25 cellular contexts compared by ENCODE assay signal in genomic region chr5:176501333-176501732, GRCh38. TPM values are rescaled to one million over a fixed set of nuclear protein-coding genes. Genes with fewer than 3 reads are reported as not detected.
DNase-seq lines count a peak whose midpoint lies in the region; ATAC-seq lines count a peak whose summit lies in the region.
"Had no signal": no experiment of that assay in that cellular context is flagged by ENCODE, and none has a peak within 500 bp of the region (broad histone marks: within the 10 kb centered on the region; RNA-seq: fewer than 3 reads in every experiment).

No MANE protein-coding gene starts in this region.

- no peaks in the 10 kb centered on the region for H3K27me3 ChIP-seq in adipocyte (replicated peaks; ENCODE audit: control insufficient read depth, insufficient read depth, low read length)
- H3K27me3 ChIP-seq in skeletal muscle satellite cell (ENCODE audit: control insufficient read depth, insufficient read depth, low read length): no peaks in the 10 kb centered on the region
- H3K27me3 ChIP-seq: body of pancreas, dorsolateral prefrontal cortex, esophagus squamous epithelium, upper lobe of left lung had no signal

- H3K9me3 ChIP-seq in adipocyte (ENCODE audit: control insufficient read depth, low read length) (no peaks in the 10 kb centered on the region), skeletal muscle satellite cell (replicated peaks; ENCODE audit: low read length) (no peaks in the 10 kb centered on the region)
- H3K9me3 ChIP-seq: body of pancreas, esophagus squamous epithelium, upper lobe of left lung had no signal

- H3K4me3 ChIP-seq in adipocyte (ENCODE audit: low read length) (no peak overlapping the region), skeletal muscle satellite cell (ENCODE audit: low read length) (no peak overlapping the region)
- H3K4me3 ChIP-seq: body of pancreas, dorsolateral prefrontal cortex, esophagus squamous epithelium, upper lobe of left lung had no signal

- H3K36me3 ChIP-seq in adipocyte (ENCODE audit: control insufficient read depth, insufficient read depth, low read length, severe bottlenecking) (peaks cover 62% of the 10 kb centered on the region), skeletal muscle satellite cell (ENCODE audit: insufficient read depth, low read length) (peaks cover 52% of the 10 kb centered on the region)

- peaks cover 30% of the 10 kb centered on the region for H3K4me1 ChIP-seq in adipocyte (ENCODE audit: control insufficient read depth, insufficient read depth, low read length)
- peaks cover 29% of the 10 kb centered on the region for H3K4me1 ChIP-seq in skeletal muscle satellite cell (ENCODE audit: control insufficient read depth, insufficient read depth, low read length)
- H3K4me1 ChIP-seq: body of pancreas, upper lobe of left lung had no signal

- peak overlapping the region; percentile 12 for H3K4me2 ChIP-seq in skeletal muscle satellite cell (ENCODE audit: low read length)

- no peak for ATAC-seq in HG03521 (IDR thresholded peaks at IDR 0.05; ENCODE audit: unreplicated experiment)
- ATAC-seq: activated CD4-positive, alpha-beta T cell treated with anti-CD3 and anti-CD28 coated beads for 36 hours; body of pancreas; left lobe of liver; stimulated activated naive CD8-positive, alpha-beta T cell treated with anti-CD3 and anti-CD28 coated beads, Interleukin-15, Interleukin-2, amounts not matched to agents 100 U/mL and 50 U/mL, for 24 hours had no signal

- DNase-seq in GM04503 (ENCODE audit: low read depth): peak; percentile 89
- peak; percentile 86 for DNase-seq in adipocyte (ENCODE audit: low read depth)
- DNase-seq in fibroblast of peridontal ligament (ENCODE audit: extremely low read depth): peak; percentile 95
- DNase-seq in NCI-H2227 treated with DMSO at 0.1 percent for 48 hours (lab: John Stamatoyannopoulos, UW): no peak
- no peak for DNase-seq in DMS79 treated with DMSO at 0.1 percent for 48 hours (lab: John Stamatoyannopoulos, UW)
- DNase-seq in medulla oblongata (ENCODE audit: extremely low spot score): no peak
- DNase-seq: activated CD4-positive, alpha-beta T cell treated with anti-CD3 and anti-CD28 coated beads for 36 hours; activated CD8-positive, alpha-beta memory T cell treated with anti-CD3 and anti-CD28 coated beads, Interleukin-2, amount 50 U/mL, for 48 hours; body of pancreas; CD4-positive, alpha-beta memory T cell; DND-41; dorsolateral prefrontal cortex; esophagus squamous epithelium; KBM-7; NCI-H1105 treated with DMSO at 0.1 percent for 48 hours; NCI-H2171; NK-92 treated with Interleukin-12 subunit alpha and Interleukin-12 subunit beta, amount 100 ng/mL, for 24 hours; SIG-M5; stimulated activated CD4-positive, alpha-beta T cell treated with anti-CD3 and anti-CD28 coated beads, Interleukin-12 subunit alpha, Interleukin-12 subunit beta, amount 100 ng/mL, for 4 hours; stimulated activated naive CD8-positive, alpha-beta T cell treated with anti-CD3 and anti-CD28 coated beads, Interleukin-15, Interleukin-2, amounts not matched to agents 100 U/mL and 50 U/mL, for 24 hours; upper lobe of left lung had no signal

- H3K9ac ChIP-seq in adipocyte (ENCODE audit: low read length): peak overlapping the region; percentile 27
- H3K9ac ChIP-seq in skeletal muscle satellite cell (ENCODE audit: low read depth, low read length): no peak overlapping the region

RNA-seq across cellular contexts. Expression of gene RNF44, which starts 35.9 kb away (rescaled TPM):
- total RNA-seq in skeletal muscle satellite cell (2012; rRNA removed): 2.5 and 4.6 TPM in 2 replicates

RNA-seq across cellular contexts. Expression of gene CDHR2, which starts 47.8 kb away (rescaled TPM):
- not detected in 2 replicates for total RNA-seq in skeletal muscle satellite cell (2012; rRNA removed)
- total RNA-seq: omental fat pad had no signal

RNA-seq across cellular contexts. Expression of gene FAF2, which starts 53.1 kb away (rescaled TPM):
- 39.0 and 42.2 TPM in 2 replicates for total RNA-seq in skeletal muscle satellite cell (2012; rRNA removed)

Comparison
In these comparisons a context has a peak if more than half of its experiments do, and no peak if none do; other contexts are left out.
1. DNase-seq: peak in GM04503 (single experiment), adipocyte (single experiment) and fibroblast of peridontal ligament (single experiment); none in NCI-H2227 treated with DMSO at 0.1 percent for 48 hours (single experiment), DMS79 treated with DMSO at 0.1 percent for 48 hours (single experiment) and medulla oblongata (single experiment).